In the genomic region with DNA sequence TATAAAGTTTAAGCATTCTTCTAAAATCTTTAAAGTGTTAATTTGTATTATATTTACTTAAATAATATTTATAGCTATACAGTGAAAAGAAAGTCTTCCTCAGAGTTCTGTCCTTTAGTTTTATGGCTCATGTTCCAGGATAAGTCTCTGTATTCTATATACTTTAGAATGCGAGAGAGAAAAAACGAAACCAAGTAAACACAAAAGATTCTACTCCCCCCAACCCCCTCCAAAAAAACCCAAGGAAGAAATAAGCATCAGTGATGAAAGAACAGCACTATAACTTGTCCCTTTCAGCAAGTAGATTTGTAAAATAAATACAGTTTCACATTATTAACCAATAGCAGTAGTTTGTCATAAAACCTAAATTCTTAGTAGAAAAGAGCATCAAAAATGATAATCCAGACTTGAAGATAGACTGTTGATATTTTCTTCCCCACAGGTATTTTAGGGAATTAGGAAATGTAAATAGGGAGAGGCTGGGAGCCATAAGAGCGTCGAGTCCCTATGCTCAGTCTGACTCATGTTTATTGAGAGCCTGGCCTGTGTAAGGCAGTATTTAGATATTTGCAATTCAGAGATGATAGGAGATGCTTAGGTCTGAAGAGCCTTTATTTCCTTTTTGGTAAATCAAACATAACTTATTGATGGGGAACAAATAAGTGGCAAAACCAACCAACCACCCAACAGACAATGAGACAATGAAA, we compare ENCODE assay signal across 13 cellular contexts. TPM values are rescaled to one million over a fixed set of nuclear protein-coding genes. Genes with fewer than 3 reads are reported as not detected.
DNase-seq lines count a peak whose midpoint lies in the region; ATAC-seq and TF ChIP-seq lines count a peak whose summit lies in the region.
"Had no signal": no experiment of that assay in that cellular context is flagged by ENCODE, and none has a peak within 500 bp of the region (broad histone marks: within the 10 kb centered on the region; RNA-seq: fewer than 3 reads in every experiment).

No MANE protein-coding gene starts in this region.

- H3K4me3 ChIP-seq in fibroblast of villous mesenchyme (ENCODE audit: low read depth, low read length) (no peak overlapping the region), thoracic aorta (peak overlapping the region; percentile 50)
- H3K4me3 ChIP-seq: HAP-1, lung had no signal

- ATAC-seq in activated B cell treated with CpG ODN at 0.5 μM for 24 hours (ENCODE audit: low read depth) = no peak
- ATAC-seq in thoracic aorta (ENCODE audit: insufficient number of reproducible peaks, low FRiP score, low read depth) = no peak

- POLR2A ChIA-PET in activated B cell treated with CpG ODN at 0.5 μM for 24 hours (lab: Charles Lee) = interaction anchor here (0.8 kb wide), 1 partner anchor 9 kb away, joined by 3 read pairs; no protein-coding TSS in a partner anchor

- H3K9me3 ChIP-seq in thoracic aorta = no peaks in the 10 kb centered on the region
- H3K9me3 ChIP-seq: HAP-1 had no signal

- no peaks in the 10 kb centered on the region for H3K27me3 Mint-ChIP-seq in activated naive CD4-positive, alpha-beta T cell treated with anti-CD3 and anti-CD28 coated beads for 36 hours (ENCODE audit: low read depth)
- no peaks in the 10 kb centered on the region for H3K27me3 Mint-ChIP-seq in activated B cell treated with CpG ODN at 0.5 μM for 24 hours

- H3K36me3 ChIP-seq in thoracic aorta = no peaks in the 10 kb centered on the region
- H3K36me3 ChIP-seq: HAP-1 had no signal

- H3K4me1 Mint-ChIP-seq in activated naive CD4-positive, alpha-beta T cell treated with anti-CD3 and anti-CD28 coated beads for 36 hours (ENCODE audit: low read depth) = peaks cover 83% of the 10 kb centered on the region
- H3K4me1 Mint-ChIP-seq in activated B cell treated with CpG ODN at 0.5 μM for 24 hours = peaks cover 43% of the 10 kb centered on the region

- peak overlapping the region in 1 of 2 donors; percentile 10 for H3K27ac ChIP-seq in thoracic aorta

- H3K9me3 Mint-ChIP-seq in activated naive CD4-positive, alpha-beta T cell treated with anti-CD3 and anti-CD28 coated beads for 36 hours = no peaks in the 10 kb centered on the region
- no peaks in the 10 kb centered on the region for H3K9me3 Mint-ChIP-seq in activated B cell treated with CpG ODN at 0.5 μM for 24 hours

- H3K27ac Mint-ChIP-seq in activated naive CD4-positive, alpha-beta T cell treated with anti-CD3 and anti-CD28 coated beads for 36 hours = peak overlapping the region; percentile 83
- H3K27ac Mint-ChIP-seq in activated B cell treated with CpG ODN at 0.5 μM for 24 hours = no peak overlapping the region

- CTCF ChIA-PET in activated naive CD4-positive, alpha-beta T cell treated with anti-CD3 and anti-CD28 coated beads for 36 hours (lab: Charles Lee) = interaction anchor here (1.0 kb wide), 2 partner anchors 9 to 72 kb away, joined by 4 to 5 read pairs; no protein-coding TSS in a partner anchor
- CTCF ChIA-PET in activated B cell treated with CpG ODN at 0.5 μM for 24 hours (lab: Charles Lee) = no interaction called here

- DNase-seq in activated naive CD4-positive, alpha-beta T cell treated with anti-CD3 and anti-CD28 coated beads for 36 hours = no peak
- DNase-seq in activated naive CD4-positive, alpha-beta T cell treated with Interleukin-2 at 50 U/mL for 16 hours = no peak
- no peak for DNase-seq in activated B cell treated with CpG ODN at 0.5 μM for 24 hours
- peak; percentile 65 for DNase-seq in fibroblast of villous mesenchyme (ENCODE audit: low read depth)
- no peak for DNase-seq in thoracic aorta (ENCODE audit: low spot score)
- no peak for DNase-seq in NOMO-1 (lab: John Stamatoyannopoulos, UW; ENCODE audit: unreplicated experiment in 2 of 2)
- no peak for DNase-seq in SK-N-DZ (ENCODE audit: low spot score)
- DNase-seq in GM10266 (ENCODE audit: extremely low spot score) = no peak
- DNase-seq: activated CD8-positive, alpha-beta memory T cell treated with anti-CD3 and anti-CD28 coated beads, Interleukin-2, amount 50 U/mL, for 48 hours; C1 segment of cervical spinal cord; SHP77 treated with DMSO at 0.1 percent for 48 hours had no signal

- peaks cover 2 to 5% of the 10 kb centered on the region in 2 donors for H3K4me1 ChIP-seq in thoracic aorta (ENCODE audit: control insufficient read depth in 1 of 2, low read depth in 2 of 2)

- H3K4me3 Mint-ChIP-seq in activated naive CD4-positive, alpha-beta T cell treated with anti-CD3 and anti-CD28 coated beads for 36 hours = peak overlapping the region; percentile 63
- peak overlapping the region; percentile 36 for H3K4me3 Mint-ChIP-seq in activated B cell treated with CpG ODN at 0.5 μM for 24 hours

- TF ChIP-seq CTCF in activated B cell treated with CpG ODN at 0.5 μM for 24 hours (IDR thresholded peaks at IDR 0.05) (no peak), fibroblast of villous mesenchyme (IDR thresholded peaks at IDR 0.05; ENCODE audit: insufficient read depth, low read depth, low read length) (no peak), thoracic aorta (IDR thresholded peaks at IDR 0.05) (no peak), GM10266 (IDR thresholded peaks at IDR 0.05; ENCODE audit: control insufficient read depth, insufficient read depth, low read depth, missing control alignments) (no peak)

- no peaks in the 10 kb centered on the region for H3K27me3 ChIP-seq in thoracic aorta (replicated peaks; ENCODE audit: insufficient read depth)

- peaks cover 1% of the 10 kb centered on the region for H3K36me3 Mint-ChIP-seq in activated naive CD4-positive, alpha-beta T cell treated with anti-CD3 and anti-CD28 coated beads for 36 hours (ENCODE audit: low read depth)
- H3K36me3 Mint-ChIP-seq in activated B cell treated with CpG ODN at 0.5 μM for 24 hours (ENCODE audit: low read depth) = peaks cover 23% of the 10 kb centered on the region

- intact Hi-C loops in activated naive CD4-positive, alpha-beta T cell treated with anti-CD3 and anti-CD28 coated beads for 36 hours (cut with micrococcal nuclease) = loop anchor here (1.0 kb wide), 1 partner anchor 8 kb away; no protein-coding TSS in a partner anchor
- intact Hi-C loops in activated B cell treated with CpG ODN at 0.5 μM for 24 hours (cut with micrococcal nuclease) = loop anchor here (1.0 kb wide), 1 partner anchor 13 kb away; no protein-coding TSS in a partner anchor

RNA-seq across cellular contexts. Expression of a gene that starts 35.5 kb away (rescaled TPM):
- 10 to 100 TPM; 10.1 to 13.1 TPM for total RNA-seq in activated naive CD4-positive, alpha-beta T cell treated with anti-CD3 and anti-CD28 coated beads for 36 hours
- total RNA-seq in activated B cell treated with CpG ODN at 0.5 μM for 24 hours (16.8 and 17.0 TPM in 2 replicates), fibroblast of villous mesenchyme (4.2 and 5.2 TPM in 2 replicates), thoracic aorta (10 to 100 TPM; 10.6 to 11.3 TPM)
- 6.2 and 7.1 TPM in 2 replicates for polyA plus RNA-seq in SK-N-DZ (2014; cell fraction: cytosol; rRNA removed)
- 9.1 and 9.9 TPM in 2 replicates for polyA plus RNA-seq in SK-N-DZ (2014; cell fraction: nucleus; rRNA removed)
